Comparison of ENCODE assay signal across 2 cellular contexts in genomic region chr18:23183356-23184150, GRCh38.
TF ChIP-seq lines count a peak whose summit lies in the region.

No MANE protein-coding gene starts in this region.

TF ChIP-seq in HEK293, 187 proteins besides CTCF, POLR2A, EP300 and RAD21:
- TF ChIP-seq SP7 (tag by site-specific recombination; IDR thresholded peaks at IDR 0.05) (peak; percentile 79), ZNF692 (tag by site-specific recombination; IDR thresholded peaks at IDR 0.05) (no peak), ZIC2 (tag by site-specific recombination; IDR thresholded peaks at IDR 0.05) (no peak), ZNF510 (tag by site-specific recombination; IDR thresholded peaks at IDR 0.05; ENCODE audit: insufficient replicate concordance) (no peak), ZFP3 (tag by site-specific recombination; IDR thresholded peaks at IDR 0.05; ENCODE audit: low read depth) (no peak)

TF ChIP-seq in H1, 55 proteins besides CTCF, POLR2A, EP300 and RAD21:
- TF ChIP-seq TAF1 (IDR thresholded peaks at IDR 0.05; ENCODE audit: low read depth, low read length), result no peak
- no peak for TF ChIP-seq KDM5A (IDR thresholded peaks at IDR 0.05; ENCODE audit: low read length)
